ENCODE assay signal across 8 cellular contexts in the genomic region with DNA sequence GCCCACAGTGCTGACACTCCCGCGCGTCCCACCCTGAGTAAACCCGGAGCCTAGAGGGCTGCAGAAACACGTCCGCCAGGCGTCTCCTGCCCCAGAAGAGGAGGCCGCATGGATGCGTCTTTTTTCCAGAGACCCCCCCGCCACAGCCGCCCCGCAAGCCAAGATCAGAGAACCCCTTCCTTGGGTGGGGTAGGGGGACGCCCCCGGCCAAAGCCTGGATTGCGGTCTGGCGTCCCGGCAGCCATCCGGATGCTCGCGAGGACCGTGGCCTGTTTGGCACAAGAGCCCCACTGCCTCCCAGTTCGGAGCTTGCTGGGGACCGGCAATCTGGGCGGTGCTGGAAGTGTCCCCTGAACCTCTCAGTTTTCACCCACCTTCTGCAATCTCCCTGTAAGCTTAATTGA. TPM values are rescaled to one million over a fixed set of nuclear protein-coding genes. Genes with fewer than 3 reads are reported as not detected.
DNase-seq lines count a peak whose midpoint lies in the region; ATAC-seq, FAIRE-seq and TF ChIP-seq lines count a peak whose summit lies in the region.

No MANE protein-coding gene starts in this region.

- H2AFZ ChIP-seq in keratinocyte (ENCODE audit: control insufficient read depth, low read length) = no peak overlapping the region
- peak overlapping the region; percentile 95 for H2AFZ ChIP-seq in smooth muscle cell (ENCODE audit: low read depth)

- DNase-seq in HFF-Myc (ENCODE audit: extremely low read depth, low read depth) (no peak), chondrocyte (ENCODE audit: low spot score) (no peak), keratinocyte (ENCODE audit: low read depth, low spot score) (no peak), smooth muscle cell (lab: John Stamatoyannopoulos, UW; ENCODE audit: unreplicated experiment) (no peak), MV-4-11 (lab: John Stamatoyannopoulos, UW) (no peak)
- no peak for DNase-seq in stimulated activated CD4-positive, alpha-beta T cell treated with anti-CD3 and anti-CD28 coated beads, Interleukin-4, amount 100 ng/mL, for 1 hour

- H3K27me3 ChIP-seq in keratinocyte (ENCODE audit: control insufficient read depth, extremely low read depth, insufficient read depth, low read length) (peaks cover 31% of the 10 kb centered on the region), smooth muscle cell (ENCODE audit: low read depth) (peaks cover 34% of the 10 kb centered on the region)

- H3K4me3 Mint-ChIP-seq in chondrocyte (ENCODE audit: unreplicated experiment) = peak overlapping the region; percentile 66

- no peak for TF ChIP-seq CTCF in HFF-Myc (IDR thresholded peaks at IDR 0.05; ENCODE audit: low read depth, low read length, missing control alignments)
- TF ChIP-seq CTCF in chondrocyte (IDR thresholded peaks at IDR 0.05) = no peak
- no peak for TF ChIP-seq CTCF in keratinocyte (optimal IDR thresholded peaks at IDR 0.05 in 1 of 3, IDR thresholded peaks at IDR 0.05 in 1 of 3, conservative IDR thresholded peaks at IDR 0.05 in 1 of 3; ENCODE audit: extremely low read depth in 1 of 3, insufficient read depth in 2 of 3, low read length in 3 of 3)
- no peak for TF ChIP-seq CTCF in smooth muscle cell (IDR thresholded peaks at IDR 0.05; ENCODE audit: borderline replicate concordance, insufficient read depth, poor library complexity, severe bottlenecking)

- H3K9me3 Mint-ChIP-seq in chondrocyte (ENCODE audit: low read depth) = no peaks in the 10 kb centered on the region

- H3K9me1 ChIP-seq in keratinocyte (ENCODE audit: control insufficient read depth, extremely low read depth, insufficient read depth, low read length) = no peaks in the 10 kb centered on the region

- dilution Hi-C loops in keratinocyte (cut with MboI; ENCODE audit: extremely low pct_ligation_motif_present, low sequenced_read_pairs) = no loop called here

- peaks cover 41% of the 10 kb centered on the region for H3K27me3 Mint-ChIP-seq in chondrocyte (ENCODE audit: low read depth)

- H3K4me1 ChIP-seq in keratinocyte (ENCODE audit: control insufficient read depth, extremely low read depth, insufficient read depth, low read length) (no peaks in the 10 kb centered on the region), smooth muscle cell (ENCODE audit: low read depth) (peaks cover 8% of the 10 kb centered on the region)

- WGBS in smooth muscle cell (ENCODE audit: low lambda C conversion rate) = 18% methylated on average over 24 of the region's 24 CpGs

- H3K4me2 ChIP-seq in keratinocyte (ENCODE audit: control insufficient read depth, extremely low read depth, insufficient read depth, low read depth, low read length) = peak overlapping the region; percentile 62
- peak overlapping the region; percentile 89 for H3K4me2 ChIP-seq in smooth muscle cell

- H3K36me3 ChIP-seq in keratinocyte (ENCODE audit: control insufficient read depth in 2 of 2, extremely low read depth in 1 of 2, insufficient read depth in 2 of 2, low read length in 2 of 2) (no peaks in the 10 kb centered on the region), smooth muscle cell (ENCODE audit: low read depth) (no peaks in the 10 kb centered on the region)

- no peaks in the 10 kb centered on the region for H3K9me3 ChIP-seq in keratinocyte (ENCODE audit: control insufficient read depth, low read depth, low read length)
- H3K9me3 ChIP-seq in smooth muscle cell (replicated peaks; ENCODE audit: low read depth) = no peaks in the 10 kb centered on the region

- no peak overlapping the region for H3K27ac ChIP-seq in keratinocyte (ENCODE audit: control insufficient read depth, insufficient read depth, low read length)
- no peak overlapping the region for H3K27ac ChIP-seq in smooth muscle cell (ENCODE audit: low read depth)

- peaks cover 12% of the 10 kb centered on the region for H3K4me1 Mint-ChIP-seq in chondrocyte (ENCODE audit: low read depth)

- H3K27ac Mint-ChIP-seq in chondrocyte (ENCODE audit: unreplicated experiment) = no peak overlapping the region

- no peak for FAIRE-seq in keratinocyte (lab: Jason Lieb, UNC)

- H3K4me3 ChIP-seq in HFF-Myc (replicated peaks; ENCODE audit: low read depth, low read length) (peak overlapping the region; percentile 50), keratinocyte (ENCODE audit: control insufficient read depth in 2 of 3, extremely low read depth in 1 of 3, insufficient read depth in 2 of 3, low read depth in 1 of 3, low read length in 3 of 3) (peak overlapping the region in 1 of 3 experiments; percentile 53), smooth muscle cell (peak overlapping the region; percentile 66)

- H3K9ac ChIP-seq in keratinocyte (ENCODE audit: control insufficient read depth, extremely low read depth, insufficient read depth, low read length) (no peak overlapping the region), smooth muscle cell (ENCODE audit: low read depth) (no peak overlapping the region)

- H4K20me1 ChIP-seq in keratinocyte (ENCODE audit: control insufficient read depth, extremely low read depth, insufficient read depth, low read length) = peaks cover 3% of the 10 kb centered on the region
- H4K20me1 ChIP-seq in smooth muscle cell (ENCODE audit: low read depth) = no peaks in the 10 kb centered on the region

- H3K79me2 ChIP-seq in keratinocyte (ENCODE audit: control insufficient read depth, insufficient read depth, low read length) (no peaks in the 10 kb centered on the region), smooth muscle cell (ENCODE audit: low read depth) (no peaks in the 10 kb centered on the region)

- peaks cover 2% of the 10 kb centered on the region for H3K36me3 Mint-ChIP-seq in chondrocyte (ENCODE audit: low read depth)

- H3F3A ChIP-seq in smooth muscle cell (ENCODE audit: low read depth) = no peaks in the 10 kb centered on the region

- ATAC-seq in HG03439 (IDR thresholded peaks at IDR 0.05; ENCODE audit: unreplicated experiment) (no peak), GM19397 (IDR thresholded peaks at IDR 0.05; ENCODE audit: unreplicated experiment) (no peak)

RNA-seq across cellular contexts. Expression of gene FAM162B, which starts 1.0 kb away (rescaled TPM):
- total RNA-seq in chondrocyte (not detected in 3 replicates), smooth muscle cell (0.18 TPM in 1 of 2 replicates, not detected in the other)
- polyA plus RNA-seq in keratinocyte (not detected in 3 replicates), smooth muscle cell (0.61 and 0.63 TPM in 2 replicates)
- polyA plus RNA-seq in keratinocyte (2011; ENCODE audit: low read depth) = not detected
- not detected in 2 replicates for polyA plus RNA-seq in keratinocyte (2011; cell fraction: cytosol; rRNA removed)
- polyA plus RNA-seq in keratinocyte (2011; cell fraction: nucleus; rRNA removed) = not detected in 2 replicates
- polyA plus RNA-seq in keratinocyte (2012; ENCODE audit: low replicate concordance) = not detected in 2 replicates
- not detected in 3 replicates for polyA minus RNA-seq in keratinocyte
- polyA minus RNA-seq in keratinocyte (2011; cell fraction: cytosol; rRNA and poly(A)+ RNA removed) = not detected
- not detected in 2 replicates for polyA minus RNA-seq in keratinocyte (2011; cell fraction: nucleus; rRNA and poly(A)+ RNA removed)
